Comparison of ENCODE assay signal across 17 cellular contexts in the genomic region with DNA sequence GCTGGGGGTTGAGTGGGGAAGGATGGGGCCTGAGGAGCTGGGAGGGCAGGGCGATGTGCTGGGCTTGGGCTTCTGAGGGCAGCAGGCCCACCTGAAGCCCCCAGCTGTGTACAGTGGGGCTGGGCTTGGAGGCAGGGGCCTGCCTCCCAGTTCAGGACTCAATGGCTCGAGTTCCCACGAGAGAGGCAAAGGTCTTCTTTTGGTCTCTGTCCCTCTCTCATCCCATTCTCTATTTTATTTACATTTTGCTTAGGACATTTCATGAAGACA.
DNase-seq lines count a peak whose midpoint lies in the region; TF ChIP-seq lines count a peak whose summit lies in the region.
"Had no signal": no experiment of that assay in that cellular context is flagged by ENCODE, and none has a peak within 500 bp of the region (broad histone marks: within the 10 kb centered on the region; RNA-seq: fewer than 3 reads in every experiment).

No MANE protein-coding gene starts in this region.

- peak; percentile 33 for DNase-seq in activated effector memory CD4-positive, alpha-beta T cell treated with anti-CD3 and anti-CD28 coated beads, Interleukin-2, amount 50 U/mL, for 16 hours
- DNase-seq in activated effector memory CD4-positive, alpha-beta T cell treated with Interleukin-2 at 50 U/mL for 16 hours, result no peak
- DNase-seq in endodermal cell (peak; percentile 13), posterior vena cava (ENCODE audit: low spot score) (peak; percentile 61), uterus (no peak), SIG-M5 treated with dmso at 0.1 percent for 504 hours (lab: John Stamatoyannopoulos, UW; ENCODE audit: unreplicated experiment) (no peak), NCI-H1694 (lab: John Stamatoyannopoulos, UW) (no peak), occipital lobe (lab: John Stamatoyannopoulos, UW) (no peak)
- DNase-seq: AML-193, DMS53, GDM1, Karpas-422, NCI-H1417, NCI-H187, NCI-H446, NCI-H526 had no signal

- H3K4me3 Mint-ChIP-seq in endodermal cell, result no peak overlapping the region

- peaks cover 27% of the 10 kb centered on the region for H3K27me3 Mint-ChIP-seq in endodermal cell (ENCODE audit: insufficient read depth)

- H3K27ac ChIP-seq in endodermal cell (ENCODE audit: low read depth, low read length) (no peak overlapping the region), uterus (peak overlapping the region; percentile 16 to 33)
- H3K27ac ChIP-seq: C4-2B had no signal

- H3K27ac Mint-ChIP-seq in endodermal cell, result no peak overlapping the region

- no peaks in the 10 kb centered on the region for H3K9me3 ChIP-seq in endodermal cell (ENCODE audit: control insufficient read depth, low read length)
- no peaks in the 10 kb centered on the region for H3K9me3 ChIP-seq in uterus

- intact Hi-C loops in posterior vena cava (cut with DNase I) (no loop called here), uterus (cut with DNase I; ENCODE audit: low total_unique reads) (no loop called here)

- H3K4me3 ChIP-seq in endodermal cell (ENCODE audit: low read length), result no peak overlapping the region
- H3K4me3 ChIP-seq in uterus, result no peak overlapping the region

- no peaks in the 10 kb centered on the region for H3K36me3 Mint-ChIP-seq in endodermal cell (ENCODE audit: low read depth)

- H3K27me3 ChIP-seq in endodermal cell (ENCODE audit: control insufficient read depth, insufficient read depth, low read length, poor library complexity, severe bottlenecking) (peaks cover 4% of the 10 kb centered on the region), uterus (no peaks in the 10 kb centered on the region)

- H3K9me3 Mint-ChIP-seq in endodermal cell, result no peaks in the 10 kb centered on the region

- H3K4me1 ChIP-seq in endodermal cell (ENCODE audit: control insufficient read depth, insufficient read depth, low read length) (no peaks in the 10 kb centered on the region), uterus (no peaks in the 10 kb centered on the region)

- H3K4me1 Mint-ChIP-seq in endodermal cell, result peaks cover 6% of the 10 kb centered on the region

- WGBS in endodermal cell (ENCODE audit: insufficient coverage in 1 of 2, insufficient read length in 1 of 2), 2 experiments, result 93 to 100% methylated on average over 2 to 3 of the region's 3 CpGs

- no peak for TF ChIP-seq POLR2A in uterus (IDR thresholded peaks at IDR 0.05)

- H3K9ac ChIP-seq in endodermal cell (ENCODE audit: extremely low read depth, low read length, poor library complexity, severe bottlenecking), result no peak overlapping the region

- H3K36me3 ChIP-seq in endodermal cell (ENCODE audit: control insufficient read depth, insufficient read depth, low read length), result no peaks in the 10 kb centered on the region
- no peaks in the 10 kb centered on the region for H3K36me3 ChIP-seq in uterus

- TF ChIP-seq CTCF in endodermal cell (conservative IDR thresholded peaks at IDR 0.05) (no peak), uterus (IDR thresholded peaks at IDR 0.05) (no peak)

Comparison
In these comparisons a context has a peak if more than half of its experiments do, and no peak if none do; other contexts are left out.
1. DNase-seq: peak in activated effector memory CD4-positive, alpha-beta T cell treated with anti-CD3 and anti-CD28 coated beads, Interleukin-2, amount 50 U/mL, for 16 hours (single experiment), endodermal cell (single experiment) and posterior vena cava (single experiment); none in activated effector memory CD4-positive, alpha-beta T cell treated with Interleukin-2 at 50 U/mL for 16 hours (single experiment), uterus (0 of 2), SIG-M5 treated with dmso at 0.1 percent for 504 hours (single experiment), NCI-H1694 (single experiment) and occipital lobe (single experiment).